In genomic region chr2:27773959-27774358, GRCh38 we compare ENCODE assay signal across 11 cellular contexts. TPM values are rescaled to one million over a fixed set of nuclear protein-coding genes. Genes with fewer than 3 reads are reported as not detected.
DNase-seq lines count a peak whose midpoint lies in the region; ATAC-seq and TF ChIP-seq lines count a peak whose summit lies in the region.
"Had no signal": no experiment of that assay in that cellular context is flagged by ENCODE, and none has a peak within 500 bp of the region (broad histone marks: within the 10 kb centered on the region; RNA-seq: fewer than 3 reads in every experiment).

No MANE protein-coding gene starts in this region.

- CTCF ChIA-PET in CD4-positive, alpha-beta memory T cell (lab: Charles Lee; ENCODE audit: partially characterized antibody) = interaction anchor here (0.6 kb wide), 1 partner anchor 126 kb away, joined by 3 read pairs; no protein-coding TSS in a partner anchor

- H3F3A ChIP-seq in Loucy (ENCODE audit: low read depth) = no peaks in the 10 kb centered on the region
- peaks cover 12% of the 10 kb centered on the region for H3F3A ChIP-seq in neural progenitor cell (ENCODE audit: low read depth)

- H3K27ac ChIP-seq in CD4-positive, alpha-beta memory T cell (ENCODE audit: low read depth, low read length) = no peak overlapping the region
- H3K27ac ChIP-seq in coronary artery (no peak overlapping the region), neural progenitor cell (no peak overlapping the region)

- H3K4me2 ChIP-seq in Loucy (ENCODE audit: low read depth, low read length, poor library complexity, severe bottlenecking) = peak overlapping the region; percentile 93
- H3K4me2 ChIP-seq in neural progenitor cell = peak overlapping the region; percentile 89

- H3K79me2 ChIP-seq in Loucy (ENCODE audit: insufficient read depth, low read length) = peaks cover 71% of the 10 kb centered on the region
- peaks cover 72% of the 10 kb centered on the region for H3K79me2 ChIP-seq in neural progenitor cell (ENCODE audit: low read depth)

- H4K20me1 ChIP-seq in Loucy (ENCODE audit: insufficient read depth, low read length, poor library complexity, severe bottlenecking) (peaks cover 40% of the 10 kb centered on the region), neural progenitor cell (ENCODE audit: low read depth) (peaks cover 13% of the 10 kb centered on the region)

- peak overlapping the region in 5 of 8 donors; percentile 1 to 73 (median 22) for H3K4me3 Mint-ChIP-seq in CD4-positive, alpha-beta memory T cell
- H3K4me3 Mint-ChIP-seq in neural progenitor cell = peak overlapping the region; percentile 36

- peak overlapping the region in 5 of 7 donors; percentile 0 to 80 (median 43) for H3K27ac Mint-ChIP-seq in CD4-positive, alpha-beta memory T cell
- no peak overlapping the region for H3K27ac Mint-ChIP-seq in neural progenitor cell

- peaks cover 39% of the 10 kb centered on the region for H3K4me1 ChIP-seq in CD4-positive, alpha-beta memory T cell (ENCODE audit: insufficient read depth, low read length)
- peaks cover 49% of the 10 kb centered on the region for H3K4me1 ChIP-seq in Loucy (ENCODE audit: insufficient read depth, low read length, poor library complexity, severe bottlenecking)
- H3K4me1 ChIP-seq in neural progenitor cell = peaks cover 13% of the 10 kb centered on the region

- POLR2A ChIA-PET in CD4-positive, alpha-beta memory T cell (lab: Charles Lee; ENCODE audit: partially characterized antibody) = no interaction called here

- no peaks in the 10 kb centered on the region for H3K27me3 Mint-ChIP-seq in CD4-positive, alpha-beta memory T cell
- H3K27me3 Mint-ChIP-seq in neural progenitor cell (ENCODE audit: insufficient read depth, low read depth) = peaks cover 4% of the 10 kb centered on the region

- no peak for TF ChIP-seq CTCF in Loucy (conservative IDR thresholded peaks at IDR 0.05; ENCODE audit: low read length)
- TF ChIP-seq CTCF in coronary artery (IDR thresholded peaks at IDR 0.05) = no peak
- no peak for TF ChIP-seq CTCF in neural progenitor cell (IDR thresholded peaks at IDR 0.05)

- H3K9me3 ChIP-seq in CD4-positive, alpha-beta memory T cell (ENCODE audit: control insufficient read depth in 1 of 2, low read length in 2 of 2) = no peaks in the 10 kb centered on the region
- H3K9me3 ChIP-seq in Loucy (ENCODE audit: insufficient read depth, low read depth, low read length) = no peaks in the 10 kb centered on the region
- H3K9me3 ChIP-seq in neural progenitor cell (ENCODE audit: low read depth) = no peaks in the 10 kb centered on the region

- DNase-seq in CD4-positive, alpha-beta memory T cell = no peak
- DNase-seq in coronary artery (ENCODE audit: low spot score) (no peak), neural progenitor cell (ENCODE audit: low spot score) (no peak)
- DNase-seq: activated CD4-positive, CD25-positive, alpha-beta regulatory T cell treated with anti-CD3 and anti-CD28 coated beads, Interleukin-2, amount 50 U/mL, for 72 hours; foreskin melanocyte; NCI-H1417; stimulated activated CD4-positive, alpha-beta T cell treated with anti-CD3 and anti-CD28 coated beads, Interleukin-2, amount 100 ng/mL, for 48 hours had no signal

- ATAC-seq in HG02642 (IDR thresholded peaks at IDR 0.05; ENCODE audit: poor library complexity, unreplicated experiment) (no peak), HG02610 (IDR thresholded peaks at IDR 0.05; ENCODE audit: unreplicated experiment) (no peak), GM18519 (IDR thresholded peaks at IDR 0.05; ENCODE audit: low FRiP score, unreplicated experiment) (no peak)

- H2AFZ ChIP-seq in Loucy (ENCODE audit: low read length) (no peak overlapping the region), neural progenitor cell (replicated peaks) (no peak overlapping the region)

- no peaks in the 10 kb centered on the region for H3K27me3 ChIP-seq in CD4-positive, alpha-beta memory T cell (ENCODE audit: insufficient read depth, low read length)
- peaks cover 18% of the 10 kb centered on the region for H3K27me3 ChIP-seq in Loucy (ENCODE audit: insufficient read depth, low read length, poor library complexity, severe bottlenecking)
- no peaks in the 10 kb centered on the region for H3K27me3 ChIP-seq in neural progenitor cell

- peaks cover 11 to 51% of the 10 kb centered on the region in 2 donors for H3K36me3 Mint-ChIP-seq in CD4-positive, alpha-beta memory T cell
- H3K36me3 Mint-ChIP-seq in neural progenitor cell = peaks cover 8% of the 10 kb centered on the region

- no peaks in the 10 kb centered on the region for H3K9me3 Mint-ChIP-seq in CD4-positive, alpha-beta memory T cell
- H3K9me3 Mint-ChIP-seq in neural progenitor cell = no peaks in the 10 kb centered on the region

- H3K9me2 ChIP-seq in Loucy (replicated peaks; ENCODE audit: low read depth, low read length) = no peaks in the 10 kb centered on the region

- no peak overlapping the region for H3K4me3 ChIP-seq in CD4-positive, alpha-beta memory T cell (ENCODE audit: low read length in 2 of 2)
- H3K4me3 ChIP-seq in Loucy (ENCODE audit: low read length, poor library complexity, severe bottlenecking) = peak overlapping the region; percentile 95
- H3K4me3 ChIP-seq in coronary artery = peak overlapping the region; percentile 81
- H3K4me3 ChIP-seq in neural progenitor cell = no peak overlapping the region

- peaks cover 42 to 73% (median 59%) of the 10 kb centered on the region in 4 donors for H3K4me1 Mint-ChIP-seq in CD4-positive, alpha-beta memory T cell
- peaks cover 22% of the 10 kb centered on the region for H3K4me1 Mint-ChIP-seq in neural progenitor cell

- H3K36me3 ChIP-seq in CD4-positive, alpha-beta memory T cell (ENCODE audit: insufficient read depth, low read length) = peaks cover 14% of the 10 kb centered on the region
- H3K36me3 ChIP-seq in Loucy (ENCODE audit: insufficient read depth, low read length) = no peaks in the 10 kb centered on the region
- H3K36me3 ChIP-seq in neural progenitor cell = no peaks in the 10 kb centered on the region

- intact Hi-C loops in CD4-positive, alpha-beta memory T cell (cut with micrococcal nuclease) = loop anchor here (10.0 kb wide), 1 partner anchor 639 kb away; the partner anchor contains the start of genes PREB and PRR30

- H3K9ac ChIP-seq in Loucy (ENCODE audit: low read depth, low read length, poor library complexity, severe bottlenecking) (peak overlapping the region; percentile 83), neural progenitor cell (no peak overlapping the region)

RNA-seq across cellular contexts. Expression of gene MRPL33, which starts 2.4 kb away (rescaled TPM):
- 10 to 100 TPM; 36.2 to 43.4 TPM for total RNA-seq in CD4-positive, alpha-beta memory T cell
- polyA plus RNA-seq in CD4-positive, alpha-beta memory T cell = 100 to 1,000 TPM; 240 to 246 TPM
- total RNA-seq in neural progenitor cell (ENCODE audit: low replicate concordance) = 78.9 and 147 TPM in 2 replicates

Comparison
In these comparisons a context has a peak if more than half of its experiments do, and no peak if none do; other contexts are left out.
1. H3K4me3 ChIP-seq: peak in Loucy (single experiment) and coronary artery (single experiment); none in CD4-positive, alpha-beta memory T cell (0 of 2) and neural progenitor cell (single experiment).